ENCODE assay signal across 8 cellular contexts in genomic region chr3:94064243-94064642, GRCh38. TPM values are rescaled to one million over a fixed set of nuclear protein-coding genes. Genes with fewer than 3 reads are reported as not detected.
DNase-seq lines count a peak whose midpoint lies in the region; ATAC-seq and TF ChIP-seq lines count a peak whose summit lies in the region.

No MANE protein-coding gene starts in this region.

- H3K27me3 ChIP-seq in CD8-positive, alpha-beta memory T cell (ENCODE audit: insufficient read depth, low read length, poor library complexity, severe bottlenecking), result no peaks in the 10 kb centered on the region
- no peaks in the 10 kb centered on the region for H3K27me3 ChIP-seq in Karpas-422 (ENCODE audit: low read length)
- H3K27me3 ChIP-seq in neural progenitor cell, result no peaks in the 10 kb centered on the region

- H3K9me3 ChIP-seq in CD8-positive, alpha-beta memory T cell (ENCODE audit: low read length), result no peaks in the 10 kb centered on the region
- H3K9me3 ChIP-seq in Karpas-422 (ENCODE audit: low read length) (no peaks in the 10 kb centered on the region), neural progenitor cell (ENCODE audit: low read depth) (no peaks in the 10 kb centered on the region)

- H3K79me2 ChIP-seq in Karpas-422 (ENCODE audit: low read length), result peaks cover 69% of the 10 kb centered on the region
- H3K79me2 ChIP-seq in neural progenitor cell (ENCODE audit: low read depth), result peaks cover 22% of the 10 kb centered on the region

- H3K36me3 Mint-ChIP-seq in CD8-positive, alpha-beta memory T cell, result peaks cover 3 to 56% (median 7%) of the 10 kb centered on the region in 3 donors
- H3K36me3 Mint-ChIP-seq in chondrocyte (ENCODE audit: low read depth), result no peaks in the 10 kb centered on the region
- H3K36me3 Mint-ChIP-seq in neural progenitor cell, result peaks cover 15% of the 10 kb centered on the region

- H4K20me1 ChIP-seq in Karpas-422 (ENCODE audit: insufficient read depth, low read depth, low read length) (no peaks in the 10 kb centered on the region), neural progenitor cell (ENCODE audit: low read depth) (no peaks in the 10 kb centered on the region)

- peak overlapping the region; percentile 82 for H3K9ac ChIP-seq in Karpas-422 (ENCODE audit: low read length)
- no peak overlapping the region for H3K9ac ChIP-seq in neural progenitor cell

- POLR2A ChIA-PET in CD8-positive, alpha-beta memory T cell (lab: Charles Lee), result interaction anchor here (2.3 to 2.4 kb wide), 2 partner anchors 16 to 84 kb away, joined by 8 to 9 read pairs; partner anchors contain the start of gene ARL13B

- H3K4me3 Mint-ChIP-seq in CD8-positive, alpha-beta memory T cell, result peak overlapping the region; percentile 93 to 100 (median 99)
- H3K4me3 Mint-ChIP-seq in chondrocyte (ENCODE audit: unreplicated experiment) (peak overlapping the region; percentile 97), neural progenitor cell (peak overlapping the region; percentile 99)

- no peak overlapping the region for H2AFZ ChIP-seq in Karpas-422 (ENCODE audit: low read length)
- H2AFZ ChIP-seq in neural progenitor cell (replicated peaks), result no peak overlapping the region

- H3K27ac ChIP-seq in CD8-positive, alpha-beta memory T cell (ENCODE audit: low read depth, low read length), result peak overlapping the region; percentile 95
- no peak overlapping the region for H3K27ac ChIP-seq in Karpas-422 (ENCODE audit: low read length)
- no peak overlapping the region for H3K27ac ChIP-seq in neural progenitor cell

- peaks cover 11% of the 10 kb centered on the region for H3K36me3 ChIP-seq in CD8-positive, alpha-beta memory T cell (ENCODE audit: insufficient read depth, low read length)
- H3K36me3 ChIP-seq in Karpas-422 (ENCODE audit: insufficient read depth, low read length) (peaks cover 14% of the 10 kb centered on the region), neural progenitor cell (no peaks in the 10 kb centered on the region)

- peak overlapping the region; percentile 93 to 100 (median 100) for H3K27ac Mint-ChIP-seq in CD8-positive, alpha-beta memory T cell
- H3K27ac Mint-ChIP-seq in chondrocyte (ENCODE audit: unreplicated experiment), result peak overlapping the region; percentile 100
- peak overlapping the region; percentile 46 for H3K27ac Mint-ChIP-seq in neural progenitor cell

- peaks cover 13% of the 10 kb centered on the region for H3F3A ChIP-seq in neural progenitor cell (ENCODE audit: low read depth)

- DNase-seq in CD8-positive, alpha-beta memory T cell, result no peak
- DNase-seq in Karpas-422, result peak; percentile 52
- DNase-seq in chondrocyte (ENCODE audit: low spot score), result no peak
- DNase-seq in neural progenitor cell (ENCODE audit: low spot score), result no peak
- no peak for DNase-seq in left lobe of liver (ENCODE audit: low spot score)
- no peak for DNase-seq in T-helper 9 cell
- DNase-seq in stimulated activated CD4-positive, alpha-beta T cell treated with anti-CD3 and anti-CD28 coated beads, Interleukin-4, amount 100 ng/mL, for 1 hour, result no peak
- no peak for DNase-seq in HPDE6-E6E7 (ENCODE audit: extremely low spot score)

- peaks cover 55 to 81% (median 70%) of the 10 kb centered on the region in 3 donors for H3K4me1 Mint-ChIP-seq in CD8-positive, alpha-beta memory T cell
- H3K4me1 Mint-ChIP-seq in chondrocyte (ENCODE audit: low read depth) (peaks cover 42% of the 10 kb centered on the region), neural progenitor cell (peaks cover 29% of the 10 kb centered on the region)

- H3K27me3 Mint-ChIP-seq in CD8-positive, alpha-beta memory T cell, result no peaks in the 10 kb centered on the region
- H3K27me3 Mint-ChIP-seq in chondrocyte (ENCODE audit: low read depth), result no peaks in the 10 kb centered on the region
- peaks cover 4% of the 10 kb centered on the region for H3K27me3 Mint-ChIP-seq in neural progenitor cell (ENCODE audit: insufficient read depth, low read depth)

- ATAC-seq in left lobe of liver, result no peak

- peak overlapping the region; percentile 96 for H3K4me2 ChIP-seq in Karpas-422 (ENCODE audit: low read depth, low read length, poor library complexity, severe bottlenecking)
- H3K4me2 ChIP-seq in neural progenitor cell, result peak overlapping the region; percentile 98

- H3K9me3 Mint-ChIP-seq in CD8-positive, alpha-beta memory T cell, result no peaks in the 10 kb centered on the region
- H3K9me3 Mint-ChIP-seq in chondrocyte (ENCODE audit: low read depth) (no peaks in the 10 kb centered on the region), neural progenitor cell (no peaks in the 10 kb centered on the region)

- H3K9me2 ChIP-seq in Karpas-422 (replicated peaks; ENCODE audit: insufficient read depth, low read length), result no peaks in the 10 kb centered on the region

- no peak for TF ChIP-seq CTCF in chondrocyte (IDR thresholded peaks at IDR 0.05)
- no peak for TF ChIP-seq CTCF in neural progenitor cell (IDR thresholded peaks at IDR 0.05)

- H3K4me3 ChIP-seq in CD8-positive, alpha-beta memory T cell (ENCODE audit: low read length), result peak overlapping the region; percentile 84
- H3K4me3 ChIP-seq in Karpas-422 (ENCODE audit: low read length), result peak overlapping the region; percentile 75
- peak overlapping the region; percentile 74 for H3K4me3 ChIP-seq in neural progenitor cell

- H3K4me1 ChIP-seq in CD8-positive, alpha-beta memory T cell (ENCODE audit: insufficient read depth, low read length), result peaks cover 28% of the 10 kb centered on the region
- H3K4me1 ChIP-seq in Karpas-422 (ENCODE audit: low read length) (peaks cover 48% of the 10 kb centered on the region), neural progenitor cell (peaks cover 14% of the 10 kb centered on the region)

- CTCF ChIA-PET in CD8-positive, alpha-beta memory T cell (lab: Charles Lee), result interaction anchor here (2.6 kb wide), 1 partner anchor 14 kb away, joined by 9 read pairs; no protein-coding TSS in a partner anchor

RNA-seq across cellular contexts. Expression of gene NSUN3, which starts 1.4 kb away (rescaled TPM):
- 10 to 100 TPM; 13.4 to 14.4 TPM for total RNA-seq in CD8-positive, alpha-beta memory T cell
- polyA plus RNA-seq in CD8-positive, alpha-beta memory T cell, result 6.8 TPM
- 15.3 and 36.9 TPM in 2 replicates for total RNA-seq in Karpas-422 (2014; rRNA removed; shearing (Covaris generic); ENCODE audit: low replicate concordance)
- 7.5 to 14.5 TPM (median 8.5 TPM) in 3 replicates for total RNA-seq in chondrocyte
- total RNA-seq in neural progenitor cell (ENCODE audit: low replicate concordance), result 13.4 and 22.3 TPM in 2 replicates
- total RNA-seq in left lobe of liver, result 4.8 TPM

RNA-seq across cellular contexts. Expression of gene DHFR2, which starts 1.5 kb away (rescaled TPM):
- 1 to 10 TPM; 6.9 to 7.9 TPM for total RNA-seq in CD8-positive, alpha-beta memory T cell
- 5.9 TPM for polyA plus RNA-seq in CD8-positive, alpha-beta memory T cell
- total RNA-seq in Karpas-422 (2014; rRNA removed; shearing (Covaris generic); ENCODE audit: low replicate concordance), result 5.6 and 7.9 TPM in 2 replicates
- total RNA-seq in chondrocyte (2.4 to 2.9 TPM (median 2.9 TPM) in 3 replicates), neural progenitor cell (ENCODE audit: low replicate concordance) (7.0 and 8.8 TPM in 2 replicates), left lobe of liver (4.1 TPM)

RNA-seq across cellular contexts. Expression of gene STX19, which starts 35.8 kb away (rescaled TPM):
- not detected for total RNA-seq in CD8-positive, alpha-beta memory T cell
- not detected for polyA plus RNA-seq in CD8-positive, alpha-beta memory T cell
- not detected in 2 replicates for total RNA-seq in Karpas-422 (2014; rRNA removed; shearing (Covaris generic); ENCODE audit: low replicate concordance)
- total RNA-seq in chondrocyte (not detected in 3 replicates), neural progenitor cell (ENCODE audit: low replicate concordance) (0.31 TPM in 1 of 2 replicates, not detected in the other), left lobe of liver (not detected)

Comparison
In these comparisons a context has a peak if more than half of its experiments do, and no peak if none do; other contexts are left out.
1. H3K27ac Mint-ChIP-seq: peak in every context shown above with its lines; median percentile 100 in CD8-positive, alpha-beta memory T cell; 100 in chondrocyte; 46 in neural progenitor cell.